Comparison of ENCODE assay signal across 7 cellular contexts in genomic region chr16:89308391-89309333, GRCh38.
DNase-seq lines count a peak whose midpoint lies in the region; ATAC-seq and TF ChIP-seq lines count a peak whose summit lies in the region.

No MANE protein-coding gene starts in this region.

- peak; percentile 95 for DNase-seq in H7
- peak; percentile 62 for DNase-seq in activated CD4-positive, alpha-beta T cell treated with anti-CD3 and anti-CD28 coated beads, Interleukin-2, amount 10 ng/mL, durations not matched to agents 7 days and 5 days
- DNase-seq in fibroblast of mammary gland (ENCODE audit: low read depth): no peak
- DNase-seq in stimulated activated effector memory CD8-positive, alpha-beta T cell treated with anti-CD3 and anti-CD28 coated beads, Interleukin-12 subunit alpha, Interleukin-12 subunit beta, amount 100 ng/mL, for 72 hours (ENCODE audit: low spot score in 2 of 2): no peak
- DNase-seq in hippocampal formation (lab: John Stamatoyannopoulos, UW): no peak
- no peak for DNase-seq in AG08395 (ENCODE audit: low spot score)
- no peak for DNase-seq in NCI-H345 (lab: John Stamatoyannopoulos, UW)

- H3K4me3 Mint-ChIP-seq in activated CD4-positive, alpha-beta T cell treated with anti-CD3 and anti-CD28 coated beads, Interleukin-2, amount 10 ng/mL, durations not matched to agents 7 days and 5 days: no peak overlapping the region
- H3K4me3 Mint-ChIP-seq in stimulated activated effector memory CD8-positive, alpha-beta T cell treated with anti-CD3 and anti-CD28 coated beads, Interleukin-12 subunit alpha, Interleukin-12 subunit beta, amount 100 ng/mL, for 72 hours: peak overlapping the region; percentile 7

- peak overlapping the region; percentile 83 for H3K27ac Mint-ChIP-seq in activated CD4-positive, alpha-beta T cell treated with anti-CD3 and anti-CD28 coated beads, Interleukin-2, amount 10 ng/mL, durations not matched to agents 7 days and 5 days
- peak overlapping the region; percentile 58 for H3K27ac Mint-ChIP-seq in stimulated activated effector memory CD8-positive, alpha-beta T cell treated with anti-CD3 and anti-CD28 coated beads, Interleukin-12 subunit alpha, Interleukin-12 subunit beta, amount 100 ng/mL, for 72 hours

- POLR2A ChIA-PET in activated CD4-positive, alpha-beta T cell treated with anti-CD3 and anti-CD28 coated beads, Interleukin-2, amount 10 ng/mL, durations not matched to agents 7 days and 5 days (lab: Charles Lee): no interaction called here

- peaks cover 65% of the 10 kb centered on the region for H3K4me1 Mint-ChIP-seq in activated CD4-positive, alpha-beta T cell treated with anti-CD3 and anti-CD28 coated beads, Interleukin-2, amount 10 ng/mL, durations not matched to agents 7 days and 5 days
- peaks cover 65% of the 10 kb centered on the region for H3K4me1 Mint-ChIP-seq in stimulated activated effector memory CD8-positive, alpha-beta T cell treated with anti-CD3 and anti-CD28 coated beads, Interleukin-12 subunit alpha, Interleukin-12 subunit beta, amount 100 ng/mL, for 72 hours

- H3K36me3 Mint-ChIP-seq in activated CD4-positive, alpha-beta T cell treated with anti-CD3 and anti-CD28 coated beads, Interleukin-2, amount 10 ng/mL, durations not matched to agents 7 days and 5 days (ENCODE audit: low read depth): peaks cover 50% of the 10 kb centered on the region
- H3K36me3 Mint-ChIP-seq in stimulated activated effector memory CD8-positive, alpha-beta T cell treated with anti-CD3 and anti-CD28 coated beads, Interleukin-12 subunit alpha, Interleukin-12 subunit beta, amount 100 ng/mL, for 72 hours: peaks cover 80% of the 10 kb centered on the region

- H3K27me3 Mint-ChIP-seq in activated CD4-positive, alpha-beta T cell treated with anti-CD3 and anti-CD28 coated beads, Interleukin-2, amount 10 ng/mL, durations not matched to agents 7 days and 5 days: no peaks in the 10 kb centered on the region

- CTCF ChIA-PET in activated CD4-positive, alpha-beta T cell treated with anti-CD3 and anti-CD28 coated beads, Interleukin-2, amount 10 ng/mL, durations not matched to agents 7 days and 5 days (lab: Charles Lee): interaction anchor here (0.9 to 1.5 kb wide), 3 partner anchors 19 to 113 kb away, joined by 3 read pairs; no protein-coding TSS in a partner anchor

- H3K27me3 ChIP-seq in H7 (ENCODE audit: control insufficient read depth, insufficient read depth, low read length): no peaks in the 10 kb centered on the region

- peak; percentile 86 for ATAC-seq in stimulated activated effector memory CD8-positive, alpha-beta T cell treated with anti-CD3 and anti-CD28 coated beads, Interleukin-12 subunit alpha, Interleukin-12 subunit beta, amount 100 ng/mL, for 72 hours

- H3K36me3 ChIP-seq in H7 (replicated peaks; ENCODE audit: control insufficient read depth, insufficient read depth, low read length): peaks cover 14% of the 10 kb centered on the region

- H3K4me3 ChIP-seq in H7 (ENCODE audit: insufficient read depth, low read depth, low read length) (no peak overlapping the region), fibroblast of mammary gland (ENCODE audit: control insufficient read depth, low read depth, low read length) (no peak overlapping the region)

- peak; percentile 47 for TF ChIP-seq CTCF in fibroblast of mammary gland (conservative IDR thresholded peaks at IDR 0.05; ENCODE audit: control insufficient read depth, insufficient read depth, low read depth, low read length)

- H3K9me3 Mint-ChIP-seq in activated CD4-positive, alpha-beta T cell treated with anti-CD3 and anti-CD28 coated beads, Interleukin-2, amount 10 ng/mL, durations not matched to agents 7 days and 5 days: no peaks in the 10 kb centered on the region
- no peaks in the 10 kb centered on the region for H3K9me3 Mint-ChIP-seq in stimulated activated effector memory CD8-positive, alpha-beta T cell treated with anti-CD3 and anti-CD28 coated beads, Interleukin-12 subunit alpha, Interleukin-12 subunit beta, amount 100 ng/mL, for 72 hours

Comparison
In these comparisons a context has a peak if more than half of its experiments do, and no peak if none do; other contexts are left out.
1. DNase-seq: peak in H7 (single experiment) and activated CD4-positive, alpha-beta T cell treated with anti-CD3 and anti-CD28 coated beads, Interleukin-2, amount 10 ng/mL, durations not matched to agents 7 days and 5 days (single experiment); none in fibroblast of mammary gland (single experiment), stimulated activated effector memory CD8-positive, alpha-beta T cell treated with anti-CD3 and anti-CD28 coated beads, Interleukin-12 subunit alpha, Interleukin-12 subunit beta, amount 100 ng/mL, for 72 hours (0 of 2), hippocampal formation (0 of 2), AG08395 (single experiment) and NCI-H345 (single experiment).